10 cellular contexts compared by ENCODE assay signal in the genomic region with DNA sequence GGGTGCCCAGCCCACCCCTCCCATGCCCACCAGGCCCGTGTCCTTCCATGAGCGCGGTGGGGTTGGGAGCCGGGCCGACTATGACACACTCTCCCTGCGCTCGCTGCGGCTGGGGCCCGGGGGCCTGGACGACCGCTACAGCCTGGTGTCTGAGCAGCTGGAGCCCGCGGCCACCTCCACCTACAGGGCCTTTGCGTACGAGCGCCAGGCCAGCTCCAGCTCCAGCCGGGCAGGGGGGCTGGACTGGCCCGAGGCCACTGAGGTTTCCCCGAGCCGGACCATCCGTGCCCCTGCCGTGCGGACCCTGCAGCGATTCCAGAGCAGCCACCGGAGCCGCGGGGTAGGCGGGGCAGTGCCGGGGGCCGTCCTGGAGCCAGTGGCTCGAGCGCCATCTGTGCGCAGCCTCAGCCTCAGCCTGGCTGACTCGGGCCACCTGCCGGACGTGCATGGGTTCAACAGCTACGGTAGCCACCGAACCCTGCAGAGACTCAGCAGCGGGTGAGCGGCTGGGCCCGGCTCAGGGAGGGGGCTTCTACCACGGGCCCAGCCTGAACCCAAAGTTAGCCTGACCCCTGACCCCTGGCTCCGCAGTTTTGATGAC. TPM values are rescaled to one million over a fixed set of nuclear protein-coding genes. Genes with fewer than 3 reads are reported as not detected.
DNase-seq lines count a peak whose midpoint lies in the region; ATAC-seq and TF ChIP-seq lines count a peak whose summit lies in the region.
"Had no signal": no experiment of that assay in that cellular context is flagged by ENCODE, and none has a peak within 500 bp of the region (broad histone marks: within the 10 kb centered on the region; RNA-seq: fewer than 3 reads in every experiment).

No MANE protein-coding gene starts in this region.

- DNase-seq in GM06990 (ENCODE audit: extremely low read depth, insufficient read length) = peak; percentile 65
- peak; percentile 85 for DNase-seq in SK-N-DZ (ENCODE audit: low spot score)
- DNase-seq in dorsolateral prefrontal cortex = peak in 9 of 10 donors; percentile 48 to 78 (median 64)
- DNase-seq in omental fat pad (ENCODE audit: low spot score) = no peak
- no peak for DNase-seq in chondrocyte (ENCODE audit: low spot score)

- no peak overlapping the region for H3K4me3 Mint-ChIP-seq in chondrocyte (ENCODE audit: unreplicated experiment)

- ATAC-seq in HG02759 (IDR thresholded peaks at IDR 0.05; ENCODE audit: unreplicated experiment) = peak; percentile 54
- peak; percentile 79 for ATAC-seq in omental fat pad (ENCODE audit: low FRiP score)
- no peak for ATAC-seq in HG02623 (IDR thresholded peaks at IDR 0.05; ENCODE audit: unreplicated experiment)
- no peak for ATAC-seq in GM21390 (IDR thresholded peaks at IDR 0.05; ENCODE audit: unreplicated experiment)

- no peaks in the 10 kb centered on the region for H3K27me3 ChIP-seq in GM06990 (replicated peaks; ENCODE audit: control insufficient read depth, insufficient read depth, low read length)
- peaks cover 0 to 9% (median 0%) of the 10 kb centered on the region in 45 donors for H3K27me3 ChIP-seq in dorsolateral prefrontal cortex

- intact Hi-C loops in dorsolateral prefrontal cortex (cut with DNase I) = no loop called here

- no peaks in the 10 kb centered on the region for H3K36me3 Mint-ChIP-seq in chondrocyte (ENCODE audit: low read depth)

- H3K4me3 ChIP-seq in GM06990 (replicated peaks; ENCODE audit: low read depth, low read length) = peak overlapping the region; percentile 25
- peak overlapping the region in 56 of 59 donors; percentile 13 to 68 (median 52) for H3K4me3 ChIP-seq in dorsolateral prefrontal cortex

- TF ChIP-seq CTCF in GM06990 (IDR thresholded peaks at IDR 0.05; ENCODE audit: insufficient read depth, low read length, poor library complexity, severe bottlenecking) (peak; percentile 56), dorsolateral prefrontal cortex (IDR thresholded peaks at IDR 0.05 in 54 of 56, conservative IDR thresholded peaks at IDR 0.05 in 2 of 56; ENCODE audit: low read depth in 1 of 56, partially characterized antibody in 56 of 56) (peak in 52 of 56 donors; percentile 17 to 76 (median 58)), omental fat pad (IDR thresholded peaks at IDR 0.05) (no peak), chondrocyte (IDR thresholded peaks at IDR 0.05) (no peak)

- H3K27me3 Mint-ChIP-seq in chondrocyte (ENCODE audit: low read depth) = no peaks in the 10 kb centered on the region

- no peaks in the 10 kb centered on the region for H3K36me3 ChIP-seq in GM06990 (ENCODE audit: control insufficient read depth, insufficient read depth, low read length)

- H3K27ac ChIP-seq in dorsolateral prefrontal cortex = peak overlapping the region in 8 of 59 donors; percentile 23 to 70 (median 40)

- peaks cover 7% of the 10 kb centered on the region for H3K4me1 Mint-ChIP-seq in chondrocyte (ENCODE audit: low read depth)

- no peaks in the 10 kb centered on the region for H3K9me3 Mint-ChIP-seq in chondrocyte (ENCODE audit: low read depth)

- H3K27ac Mint-ChIP-seq in chondrocyte (ENCODE audit: unreplicated experiment) = no peak overlapping the region

RNA-seq across cellular contexts. Expression of a gene that starts 3.0 kb away (rescaled TPM):
- polyA plus RNA-seq in SK-N-DZ (2014; cell fraction: cytosol; rRNA removed) = 1.7 and 3.2 TPM in 2 replicates
- 9.4 and 10.9 TPM in 2 replicates for polyA plus RNA-seq in SK-N-DZ (2014; cell fraction: nucleus; rRNA removed)
- total RNA-seq in dorsolateral prefrontal cortex = 1 to 10 TPM in 96 of 120 experiments, under 1 TPM in 22, not detected in 2; 0.29 to 5.2 (median 1.7) TPM
- under 1 TPM in 3 of 4 donors, not detected in 1; 0.09 to 0.96 (median 0.95) TPM for total RNA-seq in omental fat pad
- total RNA-seq in chondrocyte = 0.56 to 0.92 TPM (median 0.85 TPM) in 3 replicates
- total RNA-seq: T-helper 1 cell treated with Interleukin-12 subunit alpha and Interleukin-12 subunit beta and Interleukin-4 antibody, amounts not matched to agents 30 ng/mL and 1 ng/mL, for 36 hours had no signal
- polyA plus RNA-seq: neural cell had no signal

RNA-seq across cellular contexts. Expression of a gene that starts 17.8 kb away (rescaled TPM):
- 27.0 and 30.5 TPM in 2 replicates for polyA plus RNA-seq in SK-N-DZ (2014; cell fraction: cytosol; rRNA removed)
- polyA plus RNA-seq in SK-N-DZ (2014; cell fraction: nucleus; rRNA removed) = 46.1 and 50.0 TPM in 2 replicates
- total RNA-seq in dorsolateral prefrontal cortex (10 to 100 TPM; 13.7 to 52.3 (median 29.2) TPM), omental fat pad (10 to 100 TPM; 17.6 to 42.1 (median 31.0) TPM), chondrocyte (12.3 to 26.6 TPM (median 25.9 TPM) in 3 replicates)

RNA-seq across cellular contexts. Expression of a gene that starts 27.7 kb away (rescaled TPM):
- 98.6 and 101 TPM in 2 replicates for polyA plus RNA-seq in SK-N-DZ (2014; cell fraction: cytosol; rRNA removed)
- 768 and 918 TPM in 2 replicates for polyA plus RNA-seq in SK-N-DZ (2014; cell fraction: nucleus; rRNA removed)
- total RNA-seq in dorsolateral prefrontal cortex = 100 to 1,000 TPM in 116 of 120 experiments, 10 to 100 TPM in 4; 81.4 to 330 (median 132) TPM
- 1 to 10 TPM; 1.4 to 4.1 (median 2.5) TPM for total RNA-seq in omental fat pad
- total RNA-seq in chondrocyte = 37.0 to 39.1 TPM (median 37.2 TPM) in 3 replicates

RNA-seq across cellular contexts. Expression of a gene that starts 44.8 kb away (rescaled TPM):
- polyA plus RNA-seq in SK-N-DZ (2014; cell fraction: cytosol; rRNA removed) = 0.06 TPM in 1 of 2 replicates, not detected in the other
- 3.1 and 5.7 TPM in 2 replicates for polyA plus RNA-seq in SK-N-DZ (2014; cell fraction: nucleus; rRNA removed)
- total RNA-seq in dorsolateral prefrontal cortex (under 1 TPM in 21 of 120 experiments, not detected in 99; 0.08 to 0.70 (median 0.20) TPM), omental fat pad (1 to 10 TPM in 3 of 4 donors, under 1 TPM in 1; 0.79 to 3.6 (median 3.1) TPM), chondrocyte (not detected in 3 replicates)
- polyA plus RNA-seq: neural cell had no signal

RNA-seq across cellular contexts. Expression of a gene that starts 53.0 kb away (rescaled TPM):
- 30.7 and 43.2 TPM in 2 replicates for polyA plus RNA-seq in SK-N-DZ (2014; cell fraction: cytosol; rRNA removed)
- 199 and 249 TPM in 2 replicates for polyA plus RNA-seq in SK-N-DZ (2014; cell fraction: nucleus; rRNA removed)
- total RNA-seq in dorsolateral prefrontal cortex (10 to 100 TPM; 32.5 to 82.7 (median 53.2) TPM), omental fat pad (10 to 100 TPM; 33.0 to 45.2 (median 39.0) TPM), chondrocyte (30.0 to 32.5 TPM (median 32.0 TPM) in 3 replicates)

Comparison
In these comparisons a context has a peak if more than half of its experiments do, and no peak if none do; other contexts are left out.
1. DNase-seq: peak in GM06990 (single experiment), SK-N-DZ (single experiment) and dorsolateral prefrontal cortex (9 of 10); none in omental fat pad (single experiment) and chondrocyte (single experiment).
2. CTCF ChIP-seq: peak in GM06990 (single experiment) and dorsolateral prefrontal cortex (52 of 56); none in omental fat pad (0 of 3) and chondrocyte (single experiment).
3. ATAC-seq: peak in HG02759 (single experiment) and omental fat pad (single experiment); none in HG02623 (single experiment) and GM21390 (single experiment).